ENCODE assay signal across 8 cellular contexts in genomic region chr9:20683351-20684034, GRCh38. TPM values are rescaled to one million over a fixed set of nuclear protein-coding genes. Genes with fewer than 3 reads are reported as not detected.
A peak's percentile ranks its signal among the peaks of the same experiment; 100 is the strongest.
DNase-seq lines count a peak whose midpoint lies in the region; ATAC-seq and TF ChIP-seq lines count a peak whose summit lies in the region.

No MANE protein-coding gene starts in this region.

- H3K4me1 ChIP-seq in heart right ventricle: peaks cover under 1 to 53% (median 27%) of the 10 kb centered on the region in 9 donors

- peak overlapping the region in 9 of 10 donors; percentile 92 to 99 (median 96) for H3K27ac ChIP-seq in heart right ventricle

- no peaks in the 10 kb centered on the region for H3K9me3 Mint-ChIP-seq in activated naive CD8-positive, alpha-beta T cell treated with anti-CD3 and anti-CD28 coated beads, Interleukin-2, amount 50 U/mL, for 24 hours

- peak; percentile 14 for ATAC-seq in HG03175 (IDR thresholded peaks at IDR 0.05; ENCODE audit: unreplicated experiment)
- peak; percentile 18 for ATAC-seq in activated naive CD8-positive, alpha-beta T cell treated with anti-CD3 and anti-CD28 coated beads, Interleukin-2, amount 50 U/mL, for 24 hours
- peak; percentile 13 to 36 (median 25) for ATAC-seq in heart right ventricle

- H3K4me3 ChIP-seq in heart right ventricle: peak overlapping the region; percentile 77 to 99 (median 90)

- H3K36me3 ChIP-seq in heart right ventricle: no peaks in the 10 kb centered on the region

- TF ChIP-seq CTCF in heart right ventricle (IDR thresholded peaks at IDR 0.05): no peak

- peak overlapping the region; percentile 87 for H3K4me3 Mint-ChIP-seq in activated naive CD8-positive, alpha-beta T cell treated with anti-CD3 and anti-CD28 coated beads, Interleukin-2, amount 50 U/mL, for 24 hours

- DNase-seq in NCI-H2196 (lab: John Stamatoyannopoulos, UW; ENCODE audit: unreplicated experiment) (peak; percentile 8), NCI-H2196 treated with DMSO at 0.1 percent for 48 hours (lab: John Stamatoyannopoulos, UW; ENCODE audit: unreplicated experiment) (no peak), RPMI8226 (peak; percentile 9), heart right ventricle (peak; percentile 40 to 58), putamen (ENCODE audit: low spot score) (peak; percentile 45), ecto neural progenitor cell (ENCODE audit: low spot score) (no peak)
- peak; percentile 44 for DNase-seq in activated naive CD8-positive, alpha-beta T cell treated with anti-CD3 and anti-CD28 coated beads, Interleukin-2, amount 50 U/mL, for 24 hours

- no peaks in the 10 kb centered on the region for H3K27me3 ChIP-seq in heart right ventricle

- 2 to 3% methylated on average over 27 of the region's 27 CpGs for WGBS in heart right ventricle, 2 donors

- no peaks in the 10 kb centered on the region for H3K36me3 Mint-ChIP-seq in activated naive CD8-positive, alpha-beta T cell treated with anti-CD3 and anti-CD28 coated beads, Interleukin-2, amount 50 U/mL, for 24 hours (ENCODE audit: low read depth)

- H3K4me1 Mint-ChIP-seq in activated naive CD8-positive, alpha-beta T cell treated with anti-CD3 and anti-CD28 coated beads, Interleukin-2, amount 50 U/mL, for 24 hours: peaks cover 32% of the 10 kb centered on the region

- intact Hi-C loops in heart right ventricle (cut with DNase I): loop anchor here in 5 of 10 donors (2.0 to 10.0 kb wide), 5 partner anchors 59 to 329 kb away; partner anchors contain the start of gene MLLT3 (in 3 of the 5)

- no peaks in the 10 kb centered on the region for H3K9me3 ChIP-seq in heart right ventricle

- H3K27ac Mint-ChIP-seq in activated naive CD8-positive, alpha-beta T cell treated with anti-CD3 and anti-CD28 coated beads, Interleukin-2, amount 50 U/mL, for 24 hours: peak overlapping the region; percentile 49

- H3K27me3 Mint-ChIP-seq in activated naive CD8-positive, alpha-beta T cell treated with anti-CD3 and anti-CD28 coated beads, Interleukin-2, amount 50 U/mL, for 24 hours: no peaks in the 10 kb centered on the region

RNA-seq across cellular contexts. Expression of gene FOCAD, which starts 0.6 kb away (rescaled TPM):
- 10 to 100 TPM; 25.6 to 41.3 (median 33.3) TPM for total RNA-seq in heart right ventricle
- polyA plus RNA-seq in heart right ventricle: 10 to 100 TPM; 11.7 to 16.7 TPM

Comparison
In these comparisons a context has a peak if more than half of its experiments do, and no peak if none do; other contexts are left out.
1. DNase-seq: peak in NCI-H2196 (single experiment), RPMI8226 (single experiment), activated naive CD8-positive, alpha-beta T cell treated with anti-CD3 and anti-CD28 coated beads, Interleukin-2, amount 50 U/mL, for 24 hours (single experiment), heart right ventricle (2 of 2) and putamen (single experiment); none in NCI-H2196 treated with DMSO at 0.1 percent for 48 hours (single experiment) and ecto neural progenitor cell (single experiment).
2. Peak in every context shown above with its lines, with median percentiles within 50 percentile points of each other: ATAC-seq.